ENCODE assay signal across 14 cellular contexts in the genomic region with DNA sequence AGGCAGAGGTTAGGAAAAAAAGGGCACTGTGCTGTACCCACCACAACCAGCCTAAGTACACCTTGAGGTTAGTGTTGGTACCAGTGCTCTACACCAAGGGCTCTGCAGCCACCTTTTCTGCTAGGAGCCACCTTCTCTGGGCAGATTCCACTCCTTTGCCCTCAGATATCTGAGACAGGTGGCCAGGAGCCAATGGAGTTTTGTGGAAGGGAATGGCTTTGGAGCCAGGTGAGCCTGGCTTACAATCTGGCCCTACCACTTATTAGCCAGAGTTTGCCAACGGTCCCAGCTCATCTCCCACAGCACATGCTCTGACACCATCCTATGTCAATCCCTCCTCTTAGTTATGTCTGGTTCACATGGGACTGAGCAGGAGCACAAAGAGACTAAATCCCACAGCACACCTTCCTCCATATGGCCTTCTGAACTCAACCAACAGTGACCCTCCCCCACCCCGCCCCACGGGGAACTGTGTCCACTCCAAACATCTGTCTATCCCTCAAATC.
DNase-seq lines count a peak whose midpoint lies in the region; ATAC-seq, FAIRE-seq and TF ChIP-seq lines count a peak whose summit lies in the region.
"Had no signal": no experiment of that assay in that cellular context is flagged by ENCODE, and none has a peak within 500 bp of the region (broad histone marks: within the 10 kb centered on the region; RNA-seq: fewer than 3 reads in every experiment).

No MANE protein-coding gene starts in this region.

- H3K27me3 ChIP-seq in Caco-2 (replicated peaks; ENCODE audit: control insufficient read depth, insufficient read depth, low read length) (no peaks in the 10 kb centered on the region), WERI-Rb-1 (ENCODE audit: insufficient read depth, low read depth, severe bottlenecking) (no peaks in the 10 kb centered on the region), hepatocyte (no peaks in the 10 kb centered on the region)

- no peaks in the 10 kb centered on the region for H3K27me3 Mint-ChIP-seq in Caco-2 (ENCODE audit: insufficient read depth, unreplicated experiment)
- H3K27me3 Mint-ChIP-seq in stimulated activated memory B cell treated with anti-CD40 and anti-IgM and Interleukin-4, amounts not matched to agents 10 μg/mL and 1 μg/mL and 100 μg/mL, for 72 hours = no peaks in the 10 kb centered on the region

- H3K79me2 ChIP-seq in hepatocyte = no peaks in the 10 kb centered on the region

- H3K36me3 Mint-ChIP-seq in Caco-2 (ENCODE audit: insufficient read depth, unreplicated experiment) = no peaks in the 10 kb centered on the region
- H3K36me3 Mint-ChIP-seq in stimulated activated memory B cell treated with anti-CD40 and anti-IgM and Interleukin-4, amounts not matched to agents 10 μg/mL and 1 μg/mL and 100 μg/mL, for 72 hours = no peaks in the 10 kb centered on the region

- WGBS in hepatocyte (ENCODE audit: low lambda C conversion rate, missing lambda C conversion rate) = 73% methylated on average over 3 of the region's 3 CpGs

- no peak for FAIRE-seq in GM12891 (lab: Jason Lieb, UNC)
- FAIRE-seq: endometrium, small intestine had no signal

- H4K20me1 ChIP-seq in hepatocyte (ENCODE audit: insufficient read depth, poor library complexity, severe bottlenecking) = no peaks in the 10 kb centered on the region

- H3K9me3 ChIP-seq in Caco-2 = no peaks in the 10 kb centered on the region
- H3K9me3 ChIP-seq in WERI-Rb-1 (ENCODE audit: severe bottlenecking) = no peaks in the 10 kb centered on the region
- no peaks in the 10 kb centered on the region for H3K9me3 ChIP-seq in hepatocyte (ENCODE audit: low read depth)

- H3K4me3 Mint-ChIP-seq in Caco-2 (ENCODE audit: unreplicated experiment) = no peak overlapping the region
- H3K4me3 Mint-ChIP-seq in stimulated activated memory B cell treated with anti-CD40 and anti-IgM and Interleukin-4, amounts not matched to agents 10 μg/mL and 1 μg/mL and 100 μg/mL, for 72 hours = no peak overlapping the region
- H3K4me3 Mint-ChIP-seq: neural crest cell had no signal

- H3K4me2 ChIP-seq in hepatocyte = no peak overlapping the region

- no peaks in the 10 kb centered on the region for H3K9me3 Mint-ChIP-seq in Caco-2 (ENCODE audit: unreplicated experiment)
- no peaks in the 10 kb centered on the region for H3K9me3 Mint-ChIP-seq in stimulated activated memory B cell treated with anti-CD40 and anti-IgM and Interleukin-4, amounts not matched to agents 10 μg/mL and 1 μg/mL and 100 μg/mL, for 72 hours
- H3K9me3 Mint-ChIP-seq: neural crest cell had no signal

- no peaks in the 10 kb centered on the region for H3K9me2 ChIP-seq in hepatocyte (replicated peaks; ENCODE audit: insufficient read depth)

- H3K4me1 ChIP-seq in Caco-2 (peaks cover 65% of the 10 kb centered on the region), hepatocyte (ENCODE audit: insufficient read depth) (peaks cover 62% of the 10 kb centered on the region)

- H3K36me3 ChIP-seq in Caco-2 (ENCODE audit: control insufficient read depth, insufficient read depth, low read length) (no peaks in the 10 kb centered on the region), WERI-Rb-1 (no peaks in the 10 kb centered on the region), hepatocyte (replicated peaks; ENCODE audit: insufficient read depth, low read depth) (no peaks in the 10 kb centered on the region)

- no peak overlapping the region for H2AFZ ChIP-seq in hepatocyte

- no peak for TF ChIP-seq CTCF in Caco-2 (IDR thresholded peaks at IDR 0.05; ENCODE audit: insufficient read depth in 1 of 2, low read depth in 1 of 2, low read length in 1 of 2, severe bottlenecking in 1 of 2, unreplicated experiment in 1 of 2)
- TF ChIP-seq CTCF in WERI-Rb-1 (IDR thresholded peaks at IDR 0.05; ENCODE audit: low read depth, low read length) = no peak
- TF ChIP-seq CTCF in hepatocyte (IDR thresholded peaks at IDR 0.05; ENCODE audit: poor library complexity) = no peak

- H3K4me1 Mint-ChIP-seq in Caco-2 (ENCODE audit: low read depth, unreplicated experiment) = peaks cover 43% of the 10 kb centered on the region
- peaks cover 54% of the 10 kb centered on the region for H3K4me1 Mint-ChIP-seq in stimulated activated memory B cell treated with anti-CD40 and anti-IgM and Interleukin-4, amounts not matched to agents 10 μg/mL and 1 μg/mL and 100 μg/mL, for 72 hours

- no peak for TF ChIP-seq POLR2A in GM12891 (IDR thresholded peaks at IDR 0.05; ENCODE audit: low read depth, low read length)

- H3K27ac Mint-ChIP-seq in Caco-2 (ENCODE audit: unreplicated experiment) = peak overlapping the region; percentile 82
- peak overlapping the region; percentile 70 for H3K27ac Mint-ChIP-seq in stimulated activated memory B cell treated with anti-CD40 and anti-IgM and Interleukin-4, amounts not matched to agents 10 μg/mL and 1 μg/mL and 100 μg/mL, for 72 hours

- no TSS peak for BruUV-seq in Caco-2 (replicated peaks; lab: Mats Ljungman, UMichigan)

- intact Hi-C loops in Caco-2 (cut with micrococcal nuclease; ENCODE audit: unreplicated experiment) = loop anchor here (1.0 kb wide), 1 partner anchor 18 kb away; no protein-coding TSS in a partner anchor

- H3K27ac ChIP-seq in WERI-Rb-1 (peak overlapping the region; percentile 54), hepatocyte (peak overlapping the region; percentile 61)

- ATAC-seq in stimulated activated memory B cell treated with anti-CD40 and anti-IgM and Interleukin-4, amounts not matched to agents 10 μg/mL and 1 μg/mL and 100 μg/mL, for 72 hours = no peak
- ATAC-seq in GM18502 (IDR thresholded peaks at IDR 0.05; ENCODE audit: poor library complexity, unreplicated experiment) = no peak
- no peak for ATAC-seq in HG02870 (IDR thresholded peaks at IDR 0.05; ENCODE audit: unreplicated experiment)

- no peak for DNase-seq in Caco-2
- peak; percentile 73 for DNase-seq in WERI-Rb-1
- DNase-seq in hepatocyte (ENCODE audit: low spot score) = no peak
- no peak for DNase-seq in GM12891 (ENCODE audit: insufficient read length, low spot score)
- no peak for DNase-seq in GF-D8 (lab: John Stamatoyannopoulos, UW)
- DNase-seq: DMS53, left colon, T-helper 9 cell had no signal

- H3K4me3 ChIP-seq in Caco-2 (ENCODE audit: low read depth, low read length) (no peak overlapping the region), WERI-Rb-1 (ENCODE audit: low read depth, low read length) (no peak overlapping the region), hepatocyte (no peak overlapping the region)

- POLR2A ChIA-PET in Caco-2 (lab: Charles Lee) = no interaction called here

- CTCF ChIA-PET in Caco-2 (lab: Charles Lee) = interaction anchor here (0.5 kb wide), 1 partner anchor 106 kb away, joined by 3 read pairs; no protein-coding TSS in a partner anchor

TF ChIP-seq in GM12891, 5 proteins besides CTCF, POLR2A, EP300 and RAD21:
- TF ChIP-seq POLR2AphosphoS5 (IDR thresholded peaks at IDR 0.05; ENCODE audit: low read depth, low read length) (no peak), POU2F2 (IDR thresholded peaks at IDR 0.05; ENCODE audit: low read depth, low read length) (no peak), PAX5 (IDR thresholded peaks at IDR 0.05; ENCODE audit: insufficient read depth, low read length, severe bottlenecking) (no peak), TAF1 (IDR thresholded peaks at IDR 0.05; ENCODE audit: low read depth, low read length) (no peak)
